In genomic region chr17:4623249-4623648, GRCh38 we compare ENCODE assay signal across 30 cellular contexts. TPM values are rescaled to one million over a fixed set of nuclear protein-coding genes. Genes with fewer than 3 reads are reported as not detected.
DNase-seq lines count a peak whose midpoint lies in the region; ATAC-seq and TF ChIP-seq lines count a peak whose summit lies in the region.
"Had no signal": no experiment of that assay in that cellular context is flagged by ENCODE, and none has a peak within 500 bp of the region (broad histone marks: within the 10 kb centered on the region; RNA-seq: fewer than 3 reads in every experiment).

No MANE protein-coding gene starts in this region.

- DNase-seq in RWPE1 (ENCODE audit: low spot score) (peak; percentile 55), chondrocyte (ENCODE audit: low spot score) (no peak), foreskin keratinocyte (peak; percentile 56 to 76), skeletal muscle cell (ENCODE audit: low read depth) (peak; percentile 64), DMS79 treated with DMSO at 0.1 percent for 48 hours (lab: John Stamatoyannopoulos, UW) (no peak), Ammon's horn (ENCODE audit: low spot score) (no peak)
- DNase-seq: activated CD4-positive, alpha-beta memory T cell treated with anti-CD3 and anti-CD28 coated beads, Interleukin-2, amount 10 ng/mL, durations not matched to agents 7 days and 5 days; activated CD4-positive, CD25-positive, alpha-beta regulatory T cell treated with anti-CD3 and anti-CD28 coated beads, Interleukin-2, amount 50 U/mL, for 72 hours; C1 segment of cervical spinal cord; Calu3; effector CD8-positive, alpha-beta T cell; esophagus squamous epithelium; heart left ventricle; midbrain; natural killer cell; NCI-H1436; NCI-H524; Peyer's patch; stimulated activated CD4-positive, alpha-beta T cell treated with anti-CD3 and anti-CD28 coated beads, Interleukin-4, amount 100 ng/mL, for 24 hours; stimulated activated naive B cell treated with anti-CD40 and anti-IgM and Interleukin-4, amounts not matched to agents 10 μg/mL and 1 μg/mL and 100 μg/mL, for 72 hours; T-cell had no signal

- peaks cover 2% of the 10 kb centered on the region for H3K36me3 Mint-ChIP-seq in chondrocyte (ENCODE audit: low read depth)
- H3K36me3 Mint-ChIP-seq: activated naive CD8-positive, alpha-beta T cell; natural killer cell; T-cell had no signal

- H3K27ac ChIP-seq in RWPE1 (no peak overlapping the region), foreskin keratinocyte (no peak overlapping the region)
- H3K27ac ChIP-seq: heart left ventricle, Peyer's patch, SJSA1, suprapubic skin had no signal

- H3K9me3 Mint-ChIP-seq in chondrocyte (ENCODE audit: low read depth): no peaks in the 10 kb centered on the region
- H3K9me3 Mint-ChIP-seq: activated CD4-positive, alpha-beta memory T cell treated with anti-CD3 and anti-CD28 coated beads, Interleukin-2, amount 10 ng/mL, durations not matched to agents 7 days and 5 days; natural killer cell; stimulated activated naive B cell treated with anti-CD40 and anti-IgM and Interleukin-4, amounts not matched to agents 10 μg/mL and 1 μg/mL and 100 μg/mL, for 72 hours; T-cell had no signal

- peak overlapping the region; percentile 76 for H3K27ac Mint-ChIP-seq in chondrocyte (ENCODE audit: unreplicated experiment)
- H3K27ac Mint-ChIP-seq: activated CD4-positive, alpha-beta memory T cell treated with anti-CD3 and anti-CD28 coated beads, Interleukin-2, amount 10 ng/mL, durations not matched to agents 7 days and 5 days; activated naive CD8-positive, alpha-beta T cell; natural killer cell; stimulated activated naive B cell treated with anti-CD40 and anti-IgM and Interleukin-4, amounts not matched to agents 10 μg/mL and 1 μg/mL and 100 μg/mL, for 72 hours; T-cell had no signal

- H3K27me3 Mint-ChIP-seq in chondrocyte (ENCODE audit: low read depth): peaks cover 2% of the 10 kb centered on the region

- POLR2A ChIA-PET in RWPE1 (lab: Yijun Ruan, JAX; ENCODE audit: low non-redundant PET): no interaction called here

- no peak for TF ChIP-seq CTCF in RWPE1 (conservative IDR thresholded peaks at IDR 0.05; ENCODE audit: low read depth)
- TF ChIP-seq CTCF in chondrocyte (IDR thresholded peaks at IDR 0.05): no peak
- TF ChIP-seq CTCF in foreskin keratinocyte (conservative IDR thresholded peaks at IDR 0.05): no peak

- peaks cover 9% of the 10 kb centered on the region for H3K27me3 ChIP-seq in foreskin keratinocyte
- H3K27me3 ChIP-seq: Peyer's patch had no signal

- CTCF ChIA-PET in RWPE1 (lab: Yijun Ruan, JAX): interaction anchor here (2.0 kb wide), 1 partner anchor 57 kb away, joined by 7 read pairs; no protein-coding TSS in a partner anchor

- no peak overlapping the region for H3K4me3 ChIP-seq in skeletal muscle cell (ENCODE audit: low read depth, low read length)
- H3K4me3 ChIP-seq: esophagus squamous epithelium, HAP-1, heart left ventricle, Peyer's patch, SJSA1, suprapubic skin had no signal

- peaks cover 23% of the 10 kb centered on the region for H3K4me1 Mint-ChIP-seq in chondrocyte (ENCODE audit: low read depth)
- H3K4me1 Mint-ChIP-seq: natural killer cell had no signal

- H3K4me3 Mint-ChIP-seq in chondrocyte (ENCODE audit: unreplicated experiment): no peak overlapping the region
- H3K4me3 Mint-ChIP-seq: activated CD4-positive, alpha-beta memory T cell treated with anti-CD3 and anti-CD28 coated beads, Interleukin-2, amount 10 ng/mL, durations not matched to agents 7 days and 5 days; activated naive CD8-positive, alpha-beta T cell; natural killer cell; stimulated activated naive B cell treated with anti-CD40 and anti-IgM and Interleukin-4, amounts not matched to agents 10 μg/mL and 1 μg/mL and 100 μg/mL, for 72 hours; T-cell had no signal

- H3K4me1 ChIP-seq in foreskin keratinocyte: no peaks in the 10 kb centered on the region
- H3K4me1 ChIP-seq: HAP-1, Peyer's patch, SJSA1 had no signal

- ATAC-seq in foreskin keratinocyte: peak; percentile 52
- no peak for ATAC-seq in activated CD4-positive, CD25-positive, alpha-beta regulatory T cell treated with anti-CD3 and anti-CD28 coated beads, Interleukin-2, amount 50 U/mL, for 24 hours
- ATAC-seq: heart left ventricle; left lobe of liver; natural killer cell; stimulated activated naive B cell treated with anti-CD40 and anti-IgM and Interleukin-4, amounts not matched to agents 10 μg/mL and 1 μg/mL and 100 μg/mL, for 72 hours; T-cell had no signal

RNA-seq across cellular contexts. Expression of gene ALOX15, which starts 18.2 kb away (rescaled TPM):
- total RNA-seq in chondrocyte (0.15 TPM in 1 of 3 replicates, not detected in the others), foreskin keratinocyte (not detected in 2 replicates)
- polyA plus RNA-seq in foreskin keratinocyte: not detected in 2 replicates
- total RNA-seq: activated CD4-positive, alpha-beta memory T cell treated with anti-CD3 and anti-CD28 coated beads, Interleukin-2, amount 10 ng/mL, durations not matched to agents 7 days and 5 days; Daoy; natural killer cell; osteocyte; Peyer's patch; SJSA1 had no signal
- polyA plus RNA-seq: AG04450, heart left ventricle had no signal

RNA-seq across cellular contexts. Expression of gene SMTNL2, which starts 38.9 kb away (rescaled TPM):
- total RNA-seq in chondrocyte (0.32 to 0.36 TPM in 2 of 3 replicates, not detected in the other), foreskin keratinocyte (not detected in 2 replicates)
- not detected in 2 replicates for polyA plus RNA-seq in foreskin keratinocyte
- total RNA-seq: activated CD4-positive, alpha-beta memory T cell treated with anti-CD3 and anti-CD28 coated beads, Interleukin-2, amount 10 ng/mL, durations not matched to agents 7 days and 5 days; Calu3; Daoy; left lobe of liver; natural killer cell; SJSA1; T-cell had no signal

Comparison
In these comparisons a context has a peak if more than half of its experiments do, and no peak if none do; other contexts are left out.
1. DNase-seq: peak in RWPE1 (single experiment), foreskin keratinocyte (2 of 2) and skeletal muscle cell (single experiment); none in chondrocyte (single experiment), DMS79 treated with DMSO at 0.1 percent for 48 hours (single experiment) and Ammon's horn (single experiment).